15 cellular contexts compared by ENCODE assay signal in genomic region chr6:9126845-9127560, GRCh38.
DNase-seq lines count a peak whose midpoint lies in the region; ATAC-seq, FAIRE-seq and TF ChIP-seq lines count a peak whose summit lies in the region.
"Had no signal": no experiment of that assay in that cellular context is flagged by ENCODE, and none has a peak within 500 bp of the region (broad histone marks: within the 10 kb centered on the region; RNA-seq: fewer than 3 reads in every experiment).

No MANE protein-coding gene starts in this region.

- WGBS in hepatocyte (ENCODE audit: low lambda C conversion rate, missing lambda C conversion rate) = 67% methylated on average over 10 of the region's 10 CpGs
- WGBS in HepG2 (ENCODE audit: low lambda C conversion rate) = 23% methylated on average over 10 of the region's 10 CpGs

- no TSS peak for BruUV-seq in HepG2 (replicated peaks; lab: Mats Ljungman, UMichigan)

- POLR2A ChIA-PET in HepG2 (lab: Yijun Ruan, JAX) = no interaction called here

- no peak overlapping the region for H3K4me2 ChIP-seq in hepatocyte
- no peak overlapping the region for H3K4me2 ChIP-seq in HepG2 (ENCODE audit: low read depth, low read length)

- H3K36me3 ChIP-seq in hepatocyte (replicated peaks; ENCODE audit: insufficient read depth, low read depth) = no peaks in the 10 kb centered on the region
- H3K36me3 ChIP-seq in HepG2 (replicated peaks in 1 of 2; ENCODE audit: control insufficient read depth in 1 of 2, insufficient read depth in 2 of 2, low read length in 2 of 2) = no peaks in the 10 kb centered on the region
- H3K36me3 ChIP-seq: thyroid gland had no signal

- no peak for FAIRE-seq in HepG2 (lab: Jason Lieb, UNC)

- TF ChIP-seq EP300 in HepG2 (IDR thresholded peaks at IDR 0.05; ENCODE audit: low read depth in 2 of 2, low read length in 2 of 2) (no peak), HepG2 (CRISPR knock-in tag; IDR thresholded peaks at IDR 0.05; ENCODE audit: borderline replicate concordance) (no peak)

- H3K27ac ChIP-seq in hepatocyte = no peak overlapping the region
- H3K27ac ChIP-seq in substantia nigra (ENCODE audit: low read depth, low read length, poor library complexity, severe bottlenecking) = no peak overlapping the region
- H3K27ac ChIP-seq in HepG2 (ENCODE audit: extremely low read length, insufficient read depth, low read length) = no peak overlapping the region
- H3K27ac ChIP-seq: thyroid gland had no signal

- H3K4me3 ChIP-seq in hepatocyte (no peak overlapping the region), HepG2 (replicated peaks in 1 of 3; ENCODE audit: insufficient read depth in 1 of 3, low read depth in 2 of 3, low read length in 3 of 3) (no peak overlapping the region)
- H3K4me3 ChIP-seq: thyroid gland had no signal

- no peaks in the 10 kb centered on the region for H3K4me1 ChIP-seq in hepatocyte (ENCODE audit: insufficient read depth)
- no peaks in the 10 kb centered on the region for H3K4me1 ChIP-seq in HepG2 (ENCODE audit: insufficient read depth, low read length)
- H3K4me1 ChIP-seq: thyroid gland had no signal

- in situ Hi-C loops in HepG2 (cut with HindIII; ENCODE audit: extremely low pct_ligation_motif_present, low pct_unique_long_range_greater_than_20kb) = no loop called here

- H3K27me3 Mint-ChIP-seq in activated naive CD4-positive, alpha-beta T cell treated with anti-CD3 and anti-CD28 coated beads for 36 hours (ENCODE audit: low read depth) = no peaks in the 10 kb centered on the region

- H3K9me3 Mint-ChIP-seq in activated naive CD4-positive, alpha-beta T cell treated with anti-CD3 and anti-CD28 coated beads for 36 hours = peaks cover 2% of the 10 kb centered on the region

- TF ChIP-seq RAD21 in HepG2 (CRISPR knock-in tag; IDR thresholded peaks at IDR 0.05) = no peak

- ATAC-seq in HepG2 = no peak
- ATAC-seq in HG03342 (IDR thresholded peaks at IDR 0.05; ENCODE audit: unreplicated experiment) = no peak
- ATAC-seq: activated naive CD4-positive, alpha-beta T cell treated with anti-CD3 and anti-CD28 coated beads, Interleukin-2, amount 50 U/mL, for 72 hours had no signal

- intact Hi-C loops in HepG2 (cut with micrococcal nuclease; ENCODE audit: unreplicated experiment) = no loop called here
- intact Hi-C loops in activated naive CD4-positive, alpha-beta T cell treated with anti-CD3 and anti-CD28 coated beads for 36 hours (cut with micrococcal nuclease) = no loop called here

- H3K4me3 Mint-ChIP-seq in activated naive CD4-positive, alpha-beta T cell treated with anti-CD3 and anti-CD28 coated beads for 36 hours = no peak overlapping the region

- H3K9me2 ChIP-seq in hepatocyte (replicated peaks; ENCODE audit: insufficient read depth) = no peaks in the 10 kb centered on the region

- DNase-seq in COLO829 (ENCODE audit: low spot score) (peak; percentile 80), NCI-H1436 (lab: John Stamatoyannopoulos, UW) (peak; percentile 60), amniotic epithelial cell (ENCODE audit: low read depth) (peak; percentile 78), hepatocyte (ENCODE audit: low spot score) (peak; percentile 14), substantia nigra (lab: John Stamatoyannopoulos, UW) (no peak), HepG2 (ENCODE audit: low spot score) (no peak)
- no peak for DNase-seq in activated naive CD4-positive, alpha-beta T cell treated with anti-CD3 and anti-CD28 coated beads for 36 hours
- DNase-seq: activated CD4-positive, alpha-beta T cell treated with anti-CD3 and anti-CD28 coated beads for 4 hours; effector CD8-positive, alpha-beta T cell; midbrain; NCI-H2029; retina; thyroid gland had no signal

- CTCF ChIA-PET in HepG2 (lab: Yijun Ruan, JAX; ENCODE audit: low intra/inter-chr PET ratio, low total read pairs) = no interaction called here
- CTCF ChIA-PET in activated naive CD4-positive, alpha-beta T cell treated with anti-CD3 and anti-CD28 coated beads for 36 hours (lab: Charles Lee) = no interaction called here

- H3K36me3 Mint-ChIP-seq in activated naive CD4-positive, alpha-beta T cell treated with anti-CD3 and anti-CD28 coated beads for 36 hours (ENCODE audit: low read depth) = no peaks in the 10 kb centered on the region
- H3K36me3 Mint-ChIP-seq: activated naive CD4-positive, alpha-beta T cell treated with anti-CD3 and anti-CD28 coated beads, Interleukin-2, amount 50 U/mL, for 72 hours had no signal

- H3K9me3 ChIP-seq in hepatocyte (ENCODE audit: low read depth) (no peaks in the 10 kb centered on the region), HepG2 (ENCODE audit: low read length) (peaks cover 5% of the 10 kb centered on the region; the same call in 1 of the 2 replicates)
- H3K9me3 ChIP-seq: thyroid gland had no signal

- no peak overlapping the region for H3K9ac ChIP-seq in HepG2 (ENCODE audit: insufficient read depth, low read depth, low read length)

- no peaks in the 10 kb centered on the region for H3K79me2 ChIP-seq in hepatocyte
- no peaks in the 10 kb centered on the region for H3K79me2 ChIP-seq in HepG2 (ENCODE audit: insufficient read depth, low read length)

- no peak for TF ChIP-seq CTCF in hepatocyte (IDR thresholded peaks at IDR 0.05; ENCODE audit: poor library complexity)
- TF ChIP-seq CTCF in HepG2 (CRISPR knock-in tag; IDR thresholded peaks at IDR 0.05) = no peak

- H3K4me1 Mint-ChIP-seq in activated naive CD4-positive, alpha-beta T cell treated with anti-CD3 and anti-CD28 coated beads for 36 hours (ENCODE audit: low read depth) = no peaks in the 10 kb centered on the region

- H3K27me3 ChIP-seq in hepatocyte (no peaks in the 10 kb centered on the region), HepG2 (ENCODE audit: control insufficient read depth in 1 of 2, insufficient read depth in 2 of 2, low read length in 2 of 2) (no peaks in the 10 kb centered on the region)
- H3K27me3 ChIP-seq: thyroid gland had no signal

- no peak overlapping the region for H3K27ac Mint-ChIP-seq in activated naive CD4-positive, alpha-beta T cell treated with anti-CD3 and anti-CD28 coated beads for 36 hours
- H3K27ac Mint-ChIP-seq: activated naive CD4-positive, alpha-beta T cell treated with anti-CD3 and anti-CD28 coated beads, Interleukin-2, amount 50 U/mL, for 72 hours had no signal

- H2AFZ ChIP-seq in hepatocyte = no peak overlapping the region
- no peak overlapping the region for H2AFZ ChIP-seq in HepG2 (ENCODE audit: low read length)

- TF ChIP-seq POLR2A in HepG2 (IDR thresholded peaks at IDR 0.05; ENCODE audit: insufficient read depth in 1 of 2, low read depth in 2 of 2, low read length in 2 of 2) = no peak

- no peaks in the 10 kb centered on the region for H4K20me1 ChIP-seq in hepatocyte (ENCODE audit: insufficient read depth, poor library complexity, severe bottlenecking)
- H4K20me1 ChIP-seq in HepG2 (ENCODE audit: insufficient read depth, low read length) = no peaks in the 10 kb centered on the region

TF ChIP-seq in HepG2, 621 proteins besides CTCF, POLR2A, EP300 and RAD21:
- TF ChIP-seq HIC2 (CRISPR knock-in tag; IDR thresholded peaks at IDR 0.05; ENCODE audit: low read depth) = no peak
- TF ChIP-seq NFE2L2 (IDR thresholded peaks at IDR 0.05; ENCODE audit: low read length) = no peak
- TF ChIP-seq AKAP8 (CRISPR knock-in tag; IDR thresholded peaks at IDR 0.05) = no peak
- TF ChIP-seq ZFP36 (IDR thresholded peaks at IDR 0.05; ENCODE audit: borderline replicate concordance, low read depth, low read length, partially characterized antibody) = no peak
- no peak for TF ChIP-seq ZNF782 (CRISPR knock-in tag; IDR thresholded peaks at IDR 0.05; ENCODE audit: borderline replicate concordance)
- TF ChIP-seq ZBTB34 (CRISPR knock-in tag; IDR thresholded peaks at IDR 0.05) = no peak
- TF ChIP-seq PAF1 (CRISPR knock-in tag; IDR thresholded peaks at IDR 0.05) = no peak
- no peak for TF ChIP-seq ZNF232 (CRISPR knock-in tag; IDR thresholded peaks at IDR 0.05; ENCODE audit: borderline replicate concordance)
- no peak for TF ChIP-seq KDM2A (CRISPR knock-in tag; IDR thresholded peaks at IDR 0.05; ENCODE audit: borderline replicate concordance, low read depth)
- TF ChIP-seq ZNF331 (CRISPR knock-in tag; IDR thresholded peaks at IDR 0.05) = no peak
- no peak for TF ChIP-seq ETV5 (CRISPR knock-in tag; IDR thresholded peaks at IDR 0.05; ENCODE audit: borderline replicate concordance)
- no peak for TF ChIP-seq HOXD1 (CRISPR knock-in tag; IDR thresholded peaks at IDR 0.05)
- no peak for TF ChIP-seq HIVEP1 (CRISPR knock-in tag; IDR thresholded peaks at IDR 0.05)
- no peak for TF ChIP-seq PHF20 (CRISPR knock-in tag; IDR thresholded peaks at IDR 0.05)

Comparison
In these comparisons a context has a peak if more than half of its experiments do, and no peak if none do; other contexts are left out.
1. DNase-seq: peak in COLO829 (single experiment), NCI-H1436 (single experiment), amniotic epithelial cell (single experiment) and hepatocyte (single experiment); none in substantia nigra (0 of 49), HepG2 (single experiment) and activated naive CD4-positive, alpha-beta T cell treated with anti-CD3 and anti-CD28 coated beads for 36 hours (single experiment).